Comparison of ENCODE assay signal across 9 cellular contexts in the genomic region with DNA sequence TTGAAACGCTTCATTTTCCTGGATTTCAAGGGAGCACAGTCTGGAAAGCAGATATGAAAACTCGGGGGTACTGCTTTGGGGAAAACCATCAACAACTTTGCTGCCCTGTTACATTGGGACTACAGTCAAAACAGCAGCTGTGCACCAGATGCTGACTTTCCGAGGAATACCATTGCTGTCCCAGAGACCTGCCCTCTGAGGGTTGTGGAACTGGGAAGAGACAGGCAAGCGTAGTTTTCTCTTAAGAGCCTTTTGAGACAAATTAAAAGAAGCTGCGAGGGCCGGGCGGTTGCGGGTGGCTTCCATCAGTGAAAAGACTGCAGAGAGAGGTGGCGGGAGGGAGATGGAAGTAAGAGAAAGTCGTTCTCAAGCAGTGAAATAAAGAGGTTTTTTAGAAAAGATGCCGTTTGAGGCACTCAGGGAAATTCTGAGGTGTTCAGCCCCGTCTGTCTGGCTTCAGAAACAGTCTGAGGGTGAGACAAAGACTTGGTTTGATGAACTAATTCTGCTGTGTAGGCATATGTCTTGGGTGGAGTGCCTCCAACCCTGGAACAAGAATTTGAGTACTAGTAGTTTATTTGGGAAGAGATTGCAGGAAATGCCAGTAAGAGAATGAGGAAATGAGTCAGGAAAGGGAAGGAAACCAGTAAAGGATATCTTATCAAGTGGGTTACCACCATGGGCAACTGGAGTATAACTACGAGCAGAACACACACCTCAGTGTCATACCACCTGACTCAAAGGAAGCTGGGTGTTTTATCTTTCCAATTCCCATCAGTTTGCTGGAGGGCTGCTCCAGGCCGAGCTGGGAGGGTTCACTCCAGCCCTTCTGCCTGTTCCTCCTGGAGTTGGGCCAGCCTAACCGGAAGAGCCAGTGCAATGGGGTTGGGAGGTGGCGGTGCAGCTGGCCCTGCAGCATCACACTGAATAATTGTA.
DNase-seq lines count a peak whose midpoint lies in the region; ATAC-seq, FAIRE-seq and TF ChIP-seq lines count a peak whose summit lies in the region.
"Had no signal": no experiment of that assay in that cellular context is flagged by ENCODE, and none has a peak within 500 bp of the region (broad histone marks: within the 10 kb centered on the region; RNA-seq: fewer than 3 reads in every experiment).

No MANE protein-coding gene starts in this region.

- peak overlapping the region; percentile 83 for H3K27ac Mint-ChIP-seq in activated CD4-positive, alpha-beta T cell treated with anti-CD3 and anti-CD28 coated beads for 36 hours

- TF ChIP-seq CTCF in bronchial epithelial cell (IDR thresholded peaks at IDR 0.05; ENCODE audit: insufficient read depth, low read length, severe bottlenecking) (no peak), lower lobe of right lung (IDR thresholded peaks at IDR 0.05) (no peak), thyroid gland (IDR thresholded peaks at IDR 0.05) (no peak)

- no peak for TF ChIP-seq POLR2A in thyroid gland (IDR thresholded peaks at IDR 0.05)

- H3K27ac ChIP-seq in lower lobe of right lung (peak overlapping the region; percentile 66), thyroid gland (peak overlapping the region in 1 of 3 donors; percentile 63)

- intact Hi-C loops in activated CD4-positive, alpha-beta T cell treated with anti-CD3 and anti-CD28 coated beads for 36 hours (cut with DNase I, micrococcal nuclease): loop anchor here (1.0 to 5.0 kb wide), 2 partner anchors 20 to 179 kb away; no protein-coding TSS in a partner anchor
- intact Hi-C loops in lower lobe of right lung (cut with DNase I) (no loop called here), thyroid gland (cut with DNase I) (loop anchor here (10.0 kb wide), 1 partner anchor 77 kb away; a partner anchor contains a TSS)

- CTCF ChIA-PET in activated CD4-positive, alpha-beta T cell treated with anti-CD3 and anti-CD28 coated beads for 36 hours (lab: Charles Lee): interaction anchor here (0.8 to 2.7 kb wide), 7 partner anchors 11 to 639 kb away, joined by 3 to 12 read pairs (median 3); no protein-coding TSS in a partner anchor

- no peaks in the 10 kb centered on the region for H3K27me3 Mint-ChIP-seq in activated CD4-positive, alpha-beta T cell treated with anti-CD3 and anti-CD28 coated beads for 36 hours

- POLR2A ChIA-PET in activated CD4-positive, alpha-beta T cell treated with anti-CD3 and anti-CD28 coated beads for 36 hours (lab: Charles Lee): interaction anchor here (1.3 kb wide), 1 partner anchor 24 kb away, joined by 4 read pairs; no protein-coding TSS in a partner anchor

- peak; percentile 40 for DNase-seq in activated CD4-positive, alpha-beta T cell treated with anti-CD3 and anti-CD28 coated beads for 36 hours
- DNase-seq in activated CD4-positive, alpha-beta T cell treated with anti-CD3 and anti-CD28 coated beads for 1 hour: no peak
- DNase-seq in bronchial epithelial cell (ENCODE audit: low read depth): peak; percentile 35
- DNase-seq in lower lobe of right lung: no peak
- DNase-seq in thyroid gland: peak; percentile 67 to 70
- DNase-seq in NCI-H1048 (lab: John Stamatoyannopoulos, UW): no peak

- no peaks in the 10 kb centered on the region for H3K9me3 Mint-ChIP-seq in activated CD4-positive, alpha-beta T cell treated with anti-CD3 and anti-CD28 coated beads for 36 hours (ENCODE audit: low read depth)

- H3K4me1 ChIP-seq in lower lobe of right lung (peaks cover 78% of the 10 kb centered on the region), thyroid gland (peaks cover 26 to 57% of the 10 kb centered on the region in 2 donors)

- no peaks in the 10 kb centered on the region for H3K27me3 ChIP-seq in bronchial epithelial cell (ENCODE audit: control insufficient read depth, insufficient read depth, low read length)
- no peaks in the 10 kb centered on the region for H3K27me3 ChIP-seq in lower lobe of right lung (ENCODE audit: low read depth)
- no peaks in the 10 kb centered on the region for H3K27me3 ChIP-seq in thyroid gland

- peaks cover 95% of the 10 kb centered on the region for H3K4me1 Mint-ChIP-seq in activated CD4-positive, alpha-beta T cell treated with anti-CD3 and anti-CD28 coated beads for 36 hours

- H3K9me3 ChIP-seq in lower lobe of right lung: no peaks in the 10 kb centered on the region
- H3K9me3 ChIP-seq in thyroid gland: no peaks in the 10 kb centered on the region

- WGBS in thyroid gland, 2 donors: 65 to 67% methylated on average over 16 of the region's 16 CpGs

- peaks cover 76% of the 10 kb centered on the region for H3K36me3 Mint-ChIP-seq in activated CD4-positive, alpha-beta T cell treated with anti-CD3 and anti-CD28 coated beads for 36 hours (ENCODE audit: low read depth)

- H3K4me3 ChIP-seq in bronchial epithelial cell (ENCODE audit: low read depth, low read length) (no peak overlapping the region), lower lobe of right lung (no peak overlapping the region), thyroid gland (replicated peaks in 1 of 3) (no peak overlapping the region)

- peak; percentile 21 for ATAC-seq in activated CD4-positive, alpha-beta T cell treated with anti-CD3 and anti-CD28 coated beads for 36 hours
- ATAC-seq in lower lobe of right lung (peak; percentile 59), GM19351 (IDR thresholded peaks at IDR 0.05; ENCODE audit: unreplicated experiment) (no peak), HG03432 (IDR thresholded peaks at IDR 0.05; ENCODE audit: unreplicated experiment) (no peak)

- no peak for FAIRE-seq in bronchial epithelial cell (lab: Jason Lieb, UNC)
- FAIRE-seq: TTC549 had no signal

- H3K36me3 ChIP-seq in bronchial epithelial cell (ENCODE audit: control insufficient read depth, insufficient read depth, low read length) (peaks cover 4% of the 10 kb centered on the region), lower lobe of right lung (peaks cover 59% of the 10 kb centered on the region), thyroid gland (peaks cover 8 to 11% of the 10 kb centered on the region in 2 donors)

- H3K4me3 Mint-ChIP-seq in activated CD4-positive, alpha-beta T cell treated with anti-CD3 and anti-CD28 coated beads for 36 hours: peak overlapping the region; percentile 6

Comparison
In these comparisons a context has a peak if more than half of its experiments do, and no peak if none do; other contexts are left out.
1. DNase-seq: peak in activated CD4-positive, alpha-beta T cell treated with anti-CD3 and anti-CD28 coated beads for 36 hours (single experiment), bronchial epithelial cell (single experiment) and thyroid gland (2 of 2); none in activated CD4-positive, alpha-beta T cell treated with anti-CD3 and anti-CD28 coated beads for 1 hour (single experiment), lower lobe of right lung (single experiment) and NCI-H1048 (single experiment).
2. ATAC-seq: peak in activated CD4-positive, alpha-beta T cell treated with anti-CD3 and anti-CD28 coated beads for 36 hours (single experiment) and lower lobe of right lung (2 of 2); none in GM19351 (single experiment) and HG03432 (single experiment).